2 cellular contexts compared by ENCODE assay signal in the genomic region with DNA sequence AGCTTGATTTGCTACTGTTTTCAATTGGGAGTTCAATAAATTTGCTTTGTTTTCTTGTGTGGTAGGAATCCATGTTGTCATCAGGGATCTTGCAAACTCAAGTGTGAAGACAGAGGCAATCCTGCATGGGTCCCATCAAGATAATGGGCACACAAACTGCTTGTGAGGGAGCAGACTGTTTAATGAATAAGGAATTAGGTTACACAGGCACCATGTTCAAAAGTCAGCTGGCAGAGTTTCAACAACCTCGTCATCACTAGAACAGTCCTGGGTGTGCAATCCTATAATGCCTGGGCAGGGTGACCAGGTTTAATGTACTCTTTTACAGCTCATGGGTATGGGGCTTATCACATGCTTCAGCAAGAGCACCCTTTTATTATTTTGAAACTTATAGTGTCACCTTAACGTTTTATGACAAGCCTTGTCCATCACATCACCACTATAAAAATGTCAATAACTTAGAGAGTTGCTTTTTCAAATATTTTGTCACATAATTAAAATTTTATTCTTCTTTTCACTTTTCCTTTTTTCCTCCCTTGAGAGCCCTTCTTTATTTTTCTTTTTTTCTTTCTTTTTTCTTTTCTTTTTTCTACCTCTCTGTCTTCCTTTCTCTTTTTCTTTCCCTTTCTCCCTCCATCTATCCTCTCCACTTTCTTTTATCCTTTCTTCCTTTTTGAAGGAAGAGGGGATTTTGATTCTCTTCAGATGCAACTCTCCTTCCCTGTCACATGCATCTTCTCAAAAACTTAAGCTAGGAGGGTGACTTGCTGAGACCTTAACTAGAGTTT.
TF ChIP-seq lines count a peak whose summit lies in the region.

No MANE protein-coding gene starts in this region.

TF ChIP-seq in IMR-90, 13 proteins besides CTCF, POLR2A, EP300 and RAD21 (continued from another document):
- TF ChIP-seq, protein P1, sequence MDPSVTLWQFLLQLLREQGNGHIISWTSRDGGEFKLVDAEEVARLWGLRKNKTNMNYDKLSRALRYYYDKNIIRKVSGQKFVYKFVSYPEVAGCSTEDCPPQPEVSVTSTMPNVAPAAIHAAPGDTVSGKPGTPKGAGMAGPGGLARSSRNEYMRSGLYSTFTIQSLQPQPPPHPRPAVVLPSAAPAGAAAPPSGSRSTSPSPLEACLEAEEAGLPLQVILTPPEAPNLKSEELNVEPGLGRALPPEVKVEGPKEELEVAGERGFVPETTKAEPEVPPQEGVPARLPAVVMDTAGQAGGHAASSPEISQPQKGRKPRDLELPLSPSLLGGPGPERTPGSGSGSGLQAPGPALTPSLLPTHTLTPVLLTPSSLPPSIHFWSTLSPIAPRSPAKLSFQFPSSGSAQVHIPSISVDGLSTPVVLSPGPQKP (IDR thresholded peaks at IDR 0.05; ENCODE audit: borderline replicate concordance, low read depth, low read length) = no peak

TF ChIP-seq in HepG2, 621 proteins besides CTCF, POLR2A, EP300 and RAD21 (continued from another document):
- TF ChIP-seq, protein P2, sequence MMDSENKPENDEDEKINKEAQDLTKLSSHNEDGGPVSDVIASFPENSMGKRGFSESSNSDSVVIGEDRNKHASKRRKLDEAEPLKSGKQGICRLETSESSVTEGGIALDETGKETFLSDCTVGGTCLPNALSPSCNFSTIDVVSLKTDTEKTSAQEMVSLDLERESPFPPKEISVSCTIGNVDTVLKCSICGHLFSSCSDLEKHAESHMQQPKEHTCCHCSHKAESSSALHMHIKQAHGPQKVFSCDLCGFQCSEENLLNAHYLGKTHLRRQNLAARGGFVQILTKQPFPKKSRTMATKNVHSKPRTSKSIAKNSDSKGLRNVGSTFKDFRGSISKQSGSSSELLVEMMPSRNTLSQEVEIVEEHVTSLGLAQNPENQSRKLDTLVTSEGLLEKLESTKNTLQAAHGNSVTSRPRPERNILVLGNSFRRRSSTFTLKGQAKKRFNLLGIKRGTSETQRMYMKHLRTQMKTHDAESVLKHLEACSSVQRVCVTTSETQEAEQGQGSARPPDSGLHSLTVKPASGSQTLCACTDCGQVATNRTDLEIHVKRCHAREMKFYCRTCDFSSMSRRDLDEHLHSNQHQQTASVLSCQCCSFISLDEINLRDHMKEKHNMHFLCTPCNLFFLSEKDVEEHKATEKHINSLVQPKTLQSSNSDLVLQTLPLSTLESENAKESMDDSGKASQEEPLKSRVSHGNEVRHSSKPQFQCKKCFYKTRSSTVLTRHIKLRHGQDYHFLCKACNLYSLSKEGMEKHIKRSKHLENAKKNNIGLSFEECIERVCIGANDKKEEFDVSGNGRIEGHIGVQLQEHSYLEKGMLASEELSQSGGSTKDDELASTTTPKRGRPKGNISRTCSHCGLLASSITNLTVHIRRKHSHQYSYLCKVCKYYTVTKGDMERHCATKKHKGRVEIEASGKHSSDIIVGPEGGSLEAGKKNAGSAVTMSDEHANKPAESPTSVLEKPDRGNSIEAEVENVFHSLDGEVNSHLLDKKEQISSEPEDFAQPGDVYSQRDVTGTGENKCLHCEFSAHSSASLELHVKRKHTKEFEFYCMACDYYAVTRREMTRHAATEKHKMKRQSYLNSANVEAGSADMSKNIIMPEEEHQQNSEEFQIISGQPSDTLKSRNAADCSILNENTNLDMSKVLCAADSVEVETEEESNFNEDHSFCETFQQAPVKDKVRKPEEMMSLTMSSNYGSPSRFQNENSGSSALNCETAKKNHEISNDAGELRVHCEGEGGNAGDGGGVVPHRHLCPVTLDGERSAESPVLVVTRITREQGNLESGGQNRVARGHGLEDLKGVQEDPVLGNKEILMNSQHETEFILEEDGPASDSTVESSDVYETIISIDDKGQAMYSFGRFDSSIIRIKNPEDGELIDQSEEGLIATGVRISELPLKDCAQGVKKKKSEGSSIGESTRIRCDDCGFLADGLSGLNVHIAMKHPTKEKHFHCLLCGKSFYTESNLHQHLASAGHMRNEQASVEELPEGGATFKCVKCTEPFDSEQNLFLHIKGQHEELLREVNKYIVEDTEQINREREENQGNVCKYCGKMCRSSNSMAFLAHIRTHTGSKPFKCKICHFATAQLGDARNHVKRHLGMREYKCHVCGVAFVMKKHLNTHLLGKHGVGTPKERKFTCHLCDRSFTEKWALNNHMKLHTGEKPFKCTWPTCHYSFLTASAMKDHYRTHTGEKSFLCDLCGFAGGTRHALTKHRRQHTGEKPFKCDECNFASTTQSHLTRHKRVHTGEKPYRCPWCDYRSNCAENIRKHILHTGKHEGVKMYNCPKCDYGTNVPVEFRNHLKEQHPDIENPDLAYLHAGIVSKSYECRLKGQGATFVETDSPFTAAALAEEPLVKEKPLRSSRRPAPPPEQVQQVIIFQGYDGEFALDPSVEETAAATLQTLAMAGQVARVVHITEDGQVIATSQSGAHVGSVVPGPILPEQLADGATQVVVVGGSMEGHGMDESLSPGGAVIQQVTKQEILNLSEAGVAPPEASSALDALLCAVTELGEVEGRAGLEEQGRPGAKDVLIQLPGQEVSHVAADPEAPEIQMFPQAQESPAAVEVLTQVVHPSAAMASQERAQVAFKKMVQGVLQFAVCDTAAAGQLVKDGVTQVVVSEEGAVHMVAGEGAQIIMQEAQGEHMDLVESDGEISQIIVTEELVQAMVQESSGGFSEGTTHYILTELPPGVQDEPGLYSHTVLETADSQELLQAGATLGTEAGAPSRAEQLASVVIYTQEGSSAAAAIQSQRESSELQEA (CRISPR knock-in tag; IDR thresholded peaks at IDR 0.05; ENCODE audit: not compliant biosample characterization) = no peak
- no peak for TF ChIP-seq JARID2 (CRISPR knock-in tag; IDR thresholded peaks at IDR 0.05; ENCODE audit: insufficient replicate concordance)
- TF ChIP-seq, protein P3, sequence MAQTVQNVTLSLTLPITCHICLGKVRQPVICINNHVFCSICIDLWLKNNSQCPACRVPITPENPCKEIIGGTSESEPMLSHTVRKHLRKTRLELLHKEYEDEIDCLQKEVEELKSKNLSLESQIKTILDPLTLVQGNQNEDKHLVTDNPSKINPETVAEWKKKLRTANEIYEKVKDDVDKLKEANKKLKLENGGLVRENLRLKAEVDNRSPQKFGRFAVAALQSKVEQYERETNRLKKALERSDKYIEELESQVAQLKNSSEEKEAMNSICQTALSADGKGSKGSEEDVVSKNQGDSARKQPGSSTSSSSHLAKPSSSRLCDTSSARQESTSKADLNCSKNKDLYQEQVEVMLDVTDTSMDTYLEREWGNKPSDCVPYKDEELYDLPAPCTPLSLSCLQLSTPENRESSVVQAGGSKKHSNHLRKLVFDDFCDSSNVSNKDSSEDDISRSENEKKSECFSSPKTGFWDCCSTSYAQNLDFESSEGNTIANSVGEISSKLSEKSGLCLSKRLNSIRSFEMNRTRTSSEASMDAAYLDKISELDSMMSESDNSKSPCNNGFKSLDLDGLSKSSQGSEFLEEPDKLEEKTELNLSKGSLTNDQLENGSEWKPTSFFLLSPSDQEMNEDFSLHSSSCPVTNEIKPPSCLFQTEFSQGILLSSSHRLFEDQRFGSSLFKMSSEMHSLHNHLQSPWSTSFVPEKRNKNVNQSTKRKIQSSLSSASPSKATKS (CRISPR knock-in tag; IDR thresholded peaks at IDR 0.05) = no peak
- TF ChIP-seq ZNF550 (CRISPR knock-in tag; IDR thresholded peaks at IDR 0.05; ENCODE audit: borderline replicate concordance) = no peak
